Comparison of ENCODE assay signal across 25 cellular contexts in the genomic region with DNA sequence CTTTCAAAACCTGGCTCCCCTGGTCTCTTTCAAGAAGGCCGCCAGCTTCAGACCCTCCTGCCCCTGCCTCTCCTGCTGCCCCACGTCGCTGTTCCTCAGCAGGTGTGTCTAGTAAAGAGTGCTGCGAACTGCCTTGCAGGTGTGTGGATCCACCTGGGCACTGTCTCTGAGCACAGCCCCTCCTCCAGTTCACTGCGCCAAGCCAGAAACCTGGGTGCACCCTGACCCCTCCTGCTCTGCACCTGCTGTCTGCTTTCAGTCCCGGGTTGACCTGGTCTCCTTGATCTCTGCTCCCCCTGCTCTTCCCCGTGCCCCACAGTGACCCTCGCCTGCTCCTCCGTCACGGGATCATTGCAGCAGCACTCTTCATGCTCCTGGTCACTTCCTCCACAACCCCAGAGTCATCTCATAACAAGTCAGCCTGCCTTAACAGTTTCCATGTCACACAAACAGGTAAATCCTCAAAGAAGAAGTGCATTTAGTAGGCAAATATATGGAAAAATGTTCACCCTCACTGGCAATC. TPM values are rescaled to one million over a fixed set of nuclear protein-coding genes. Genes with fewer than 3 reads are reported as not detected.
DNase-seq lines count a peak whose midpoint lies in the region; ATAC-seq and TF ChIP-seq lines count a peak whose summit lies in the region.
"Had no signal": no experiment of that assay in that cellular context is flagged by ENCODE, and none has a peak within 500 bp of the region (broad histone marks: within the 10 kb centered on the region; RNA-seq: fewer than 3 reads in every experiment).

No MANE protein-coding gene starts in this region.

- H3K4me3 Mint-ChIP-seq in H9 = no peak overlapping the region
- H3K4me3 Mint-ChIP-seq: CD8-positive, alpha-beta memory T cell had no signal

- H3K27ac ChIP-seq in H9 (ENCODE audit: insufficient read length, low read depth, low read length) (no peak overlapping the region), adrenal gland (no peak overlapping the region)
- H3K27ac ChIP-seq: C4-2B had no signal

- no peak overlapping the region for H2BK120ac ChIP-seq in H9 (ENCODE audit: low read depth, low read length, poor library complexity, severe bottlenecking)

- TF ChIP-seq POLR2A in adrenal gland (IDR thresholded peaks at IDR 0.05) = no peak

- H2AFZ ChIP-seq in H9 (ENCODE audit: low read length) = no peak overlapping the region

- no peak overlapping the region for H3K4me3 ChIP-seq in adrenal gland
- H3K4me3 ChIP-seq: MG63 had no signal

- H3K9me3 ChIP-seq in H9 (ENCODE audit: control insufficient read depth, low read depth, low read length) = no peaks in the 10 kb centered on the region
- H3K9me3 ChIP-seq in adrenal gland (replicated peaks in 1 of 3) = no peaks in the 10 kb centered on the region
- H3K9me3 ChIP-seq: MG63 had no signal

- DNase-seq in H9 (no peak), NCI-H526 treated with DMSO at 0.1 percent for 48 hours (lab: John Stamatoyannopoulos, UW) (peak; percentile 97), left lobe of liver (ENCODE audit: low spot score) (no peak), posterior vena cava (ENCODE audit: low spot score) (peak; percentile 46), NCI-H524 treated with DMSO at 0.1 percent for 48 hours (lab: John Stamatoyannopoulos, UW) (no peak), adrenal gland (no peak), GM19238 (ENCODE audit: insufficient read length, low spot score) (no peak)
- DNase-seq: Calu3; CD8-positive, alpha-beta memory T cell; DMS153; MG63; NCI-H1436; NCI-H187 treated with DMSO at 0.1 percent for 48 hours; NCI-H2227 treated with DMSO at 0.1 percent for 48 hours; NCI-H510A; NCI-H82; OCI-M1 had no signal

- WGBS in H9 (ENCODE audit: extremely low coverage, insufficient read length, low lambda C conversion rate) = no CpG with 5 or more reads among the region's 10 CpGs
- WGBS in adrenal gland, 4 donors = 87 to 94% (median 88%) methylated on average over 10 of the region's 10 CpGs

- no peak overlapping the region for H4K5ac ChIP-seq in H9 (ENCODE audit: insufficient read length, low read depth, low read length)

- no peak overlapping the region for H2AK5ac ChIP-seq in H9 (ENCODE audit: insufficient read length, low read length)

- H2BK15ac ChIP-seq in H9 (ENCODE audit: low read depth, low read length) = no peak overlapping the region

- peaks cover 5 to 11% of the 10 kb centered on the region in 2 experiments; a peak in 3 of 4 replicates for H3K4me1 Mint-ChIP-seq in H9

- intact Hi-C loops in posterior vena cava (cut with DNase I) (no loop called here), adrenal gland (cut with DNase I) (no loop called here)

- no peak overlapping the region for H3K4me2 ChIP-seq in H9 (ENCODE audit: insufficient read depth, insufficient read length, low read length)

- no peaks in the 10 kb centered on the region for H3K36me3 ChIP-seq in adrenal gland (replicated peaks in 1 of 2)
- H3K36me3 ChIP-seq: MG63 had no signal

- H3K79me1 ChIP-seq in H9 (ENCODE audit: insufficient read depth, low read depth, low read length, poor library complexity, severe bottlenecking) = no peaks in the 10 kb centered on the region

- H2BK20ac ChIP-seq in H9 (ENCODE audit: low read depth, low read length, poor library complexity, severe bottlenecking) = no peak overlapping the region

- no peak overlapping the region for H3K4ac ChIP-seq in H9 (ENCODE audit: low read depth, low read length)

- TF ChIP-seq CTCF in H9 (conservative IDR thresholded peaks at IDR 0.05) (no peak), adrenal gland (IDR thresholded peaks at IDR 0.05) (no peak)

- no peaks in the 10 kb centered on the region; a peak in 1 of 7 replicates for H3K36me3 Mint-ChIP-seq in H9 (ENCODE audit: insufficient read depth in 1 of 3, low read depth in 3 of 3)

- H3K27me3 ChIP-seq in H9 (ENCODE audit: insufficient read depth, low read length) = no peaks in the 10 kb centered on the region
- H3K27me3 ChIP-seq in adrenal gland = no peaks in the 10 kb centered on the region
- H3K27me3 ChIP-seq: MG63 had no signal

- H4K20me1 ChIP-seq in H9 (ENCODE audit: control insufficient read depth, insufficient read depth, insufficient read length) = no peaks in the 10 kb centered on the region

- H3K23ac ChIP-seq in H9 (ENCODE audit: insufficient read length, low read depth, low read length) = no peak overlapping the region

- ATAC-seq in left lobe of liver = peak; percentile 23
- ATAC-seq: Right ventricle myocardium inferior had no signal

- no peaks in the 10 kb centered on the region; a peak in 3 of 5 replicates for H3K9me3 Mint-ChIP-seq in H9
- H3K9me3 Mint-ChIP-seq: CD8-positive, alpha-beta memory T cell had no signal

- H3K18ac ChIP-seq in H9 (ENCODE audit: insufficient read length, low read depth, low read length) = no peak overlapping the region

- no peak overlapping the region for H2BK5ac ChIP-seq in H9 (ENCODE audit: insufficient read length, low read length)

- H3T11ph ChIP-seq in H9 (ENCODE audit: low read length) = no peak overlapping the region

- H3K4me1 ChIP-seq in H9 (ENCODE audit: insufficient read depth, low read length) (no peaks in the 10 kb centered on the region), adrenal gland (replicated peaks in 1 of 2) (no peaks in the 10 kb centered on the region)

- H3K79me2 ChIP-seq in H9 (ENCODE audit: insufficient read depth, low read length) = no peaks in the 10 kb centered on the region

- H3K27ac Mint-ChIP-seq in H9 = no peak overlapping the region

- H3K27me3 Mint-ChIP-seq in H9 (ENCODE audit: low read depth) = peaks cover 33% of the 10 kb centered on the region

- no peak overlapping the region for H4K8ac ChIP-seq in H9 (replicated peaks; ENCODE audit: insufficient read length, low read depth, low read length)

- H3K14ac ChIP-seq in H9 (ENCODE audit: insufficient read depth, low read length) = peak overlapping the region; percentile 63

- no peak overlapping the region for H4K91ac ChIP-seq in H9 (ENCODE audit: insufficient read length, low read depth, low read length)

- no peak overlapping the region for H3K56ac ChIP-seq in H9 (ENCODE audit: insufficient read length, low read depth, low read length)

- H2BK12ac ChIP-seq in H9 (ENCODE audit: insufficient read length, low read depth, low read length) = no peak overlapping the region

- H3K9ac ChIP-seq in H9 (ENCODE audit: extremely low read depth, insufficient read length, low read length) = no peak overlapping the region

- no peaks in the 10 kb centered on the region for H3K23me2 ChIP-seq in H9 (ENCODE audit: insufficient read length, low read depth, low read length, poor library complexity, severe bottlenecking)

RNA-seq across cellular contexts. Expression of gene A3GALT2, which starts 6.5 kb away (rescaled TPM):
- total RNA-seq in H9 (2021) = not detected in 2 replicates
- not detected for total RNA-seq in left lobe of liver
- total RNA-seq in posterior vena cava = under 1 TPM in 1 of 2 donors, not detected in 1; 0.24 TPM
- under 1 TPM in 1 of 8 donors, not detected in 7; 0.49 TPM for total RNA-seq in adrenal gland
- polyA plus RNA-seq in adrenal gland = under 1 TPM in 1 of 3 donors, not detected in 2; 0.17 TPM
- total RNA-seq: A172; Calu3; CD8-positive, alpha-beta memory T cell; G401; H1; LHCN-M2; Right ventricle myocardium inferior; SK-MEL-5 had no signal
- polyA plus RNA-seq: AG04450; CD8-positive, alpha-beta memory T cell; H1 had no signal

RNA-seq across cellular contexts. Expression of gene ZNF362, which starts 58.1 kb away (rescaled TPM):
- 18.7 and 19.4 TPM in 2 replicates for total RNA-seq in H9 (2021)
- 8.4 TPM for total RNA-seq in left lobe of liver
- total RNA-seq in posterior vena cava = 10 to 100 TPM; 25.8 to 37.0 TPM
- total RNA-seq in adrenal gland = 10 to 100 TPM; 16.4 to 36.7 (median 25.6) TPM
- 10 to 100 TPM in 2 of 3 donors, 1 to 10 TPM in 1; 7.8 to 37.3 (median 23.9) TPM for polyA plus RNA-seq in adrenal gland

Comparison
In these comparisons a context has a peak if more than half of its experiments do, and no peak if none do; other contexts are left out.
1. DNase-seq: peak in NCI-H526 treated with DMSO at 0.1 percent for 48 hours (single experiment) and posterior vena cava (single experiment); none in H9 (single experiment), left lobe of liver (single experiment), NCI-H524 treated with DMSO at 0.1 percent for 48 hours (single experiment), adrenal gland (0 of 7) and GM19238 (single experiment).